In the genomic region with DNA sequence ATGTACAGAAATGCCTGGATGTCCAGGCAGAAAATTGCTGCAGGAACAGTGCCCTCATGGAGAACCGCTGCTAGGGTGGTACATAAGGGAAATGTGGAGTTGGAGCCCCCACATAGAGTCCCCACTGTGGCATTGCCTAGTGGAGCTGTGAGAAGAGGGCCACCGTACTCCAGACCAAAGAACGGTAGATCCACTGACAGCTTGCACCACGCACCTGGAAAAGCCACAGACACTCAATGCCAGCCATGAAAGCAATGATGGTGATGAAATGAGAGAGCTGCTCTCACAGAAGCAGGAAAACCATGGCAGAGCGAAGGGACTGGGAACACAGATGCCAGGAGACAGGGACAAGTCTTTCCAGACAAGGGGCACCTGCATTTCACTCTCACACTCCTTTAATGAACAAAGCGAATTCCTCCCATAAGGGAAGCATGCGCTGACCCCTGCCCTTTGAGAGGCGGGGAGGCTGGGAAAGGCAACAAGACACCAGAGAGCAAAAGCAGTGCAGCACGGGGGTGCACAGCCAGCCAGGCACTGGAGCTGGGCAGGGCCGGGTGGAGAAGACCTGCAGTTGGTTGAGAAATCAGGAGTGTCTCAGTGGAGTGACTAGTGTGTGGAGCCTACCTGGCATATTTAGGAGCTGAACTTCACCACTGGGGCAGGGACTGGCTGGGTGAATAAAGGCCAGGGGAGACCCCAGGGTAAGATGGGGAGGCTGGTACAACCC, we compare ENCODE assay signal across 24 cellular contexts.
DNase-seq lines count a peak whose midpoint lies in the region; ATAC-seq and TF ChIP-seq lines count a peak whose summit lies in the region.
"Had no signal": no experiment of that assay in that cellular context is flagged by ENCODE, and none has a peak within 500 bp of the region (broad histone marks: within the 10 kb centered on the region; RNA-seq: fewer than 3 reads in every experiment).

No MANE protein-coding gene starts in this region.

- intact Hi-C loops in MCF 10A (cut with micrococcal nuclease) (no loop called here), mammary epithelial cell (cut with micrococcal nuclease) (no loop called here), esophagus muscularis mucosa (cut with DNase I) (no loop called here), posterior vena cava (cut with DNase I) (no loop called here)

- H3K79me2 ChIP-seq in mammary epithelial cell (ENCODE audit: insufficient read depth, low read length): no peaks in the 10 kb centered on the region

- H3K36me3 ChIP-seq in mammary epithelial cell (ENCODE audit: insufficient read depth, low read length): no peaks in the 10 kb centered on the region
- no peaks in the 10 kb centered on the region for H3K36me3 ChIP-seq in esophagus muscularis mucosa
- H3K36me3 ChIP-seq: BLaER1 treated with 17β-estradiol and CSF1 and Interleukin-3, amounts not matched to agents 10 nM and 100 nM; MG63 had no signal

- H3K4me2 ChIP-seq in mammary epithelial cell (ENCODE audit: insufficient read depth, low read depth, low read length): no peak overlapping the region
- H3K4me2 ChIP-seq: BLaER1 treated with 17β-estradiol and CSF1 and Interleukin-3, amounts not matched to agents 10 nM and 100 nM; GM23338 had no signal

- no peak for ATAC-seq in HG02642 (IDR thresholded peaks at IDR 0.05; ENCODE audit: poor library complexity, unreplicated experiment)
- ATAC-seq: GM23338, PC-3 had no signal

- H3K27ac ChIP-seq in mammary epithelial cell (ENCODE audit: insufficient read depth, low read depth, low read length) (no peak overlapping the region), esophagus muscularis mucosa (replicated peaks in 1 of 4) (no peak overlapping the region)
- H3K27ac ChIP-seq: BLaER1 treated with 17β-estradiol and CSF1 and Interleukin-3, amounts not matched to agents 10 nM and 100 nM had no signal

- 58% methylated on average over 8 of the region's 10 CpGs for WGBS in mammary epithelial cell (ENCODE audit: low coverage, missing lambda C conversion rate)
- WGBS in esophagus muscularis mucosa: 85% methylated on average over 10 of the region's 10 CpGs

- dilution Hi-C loops in mammary epithelial cell (cut with HindIII; ENCODE audit: low sequenced_read_pairs): no loop called here

- DNase-seq in MCF 10A (ENCODE audit: unreplicated experiment) (no peak), mammary epithelial cell (no peak), esophagus muscularis mucosa (ENCODE audit: extremely low spot score) (peak; percentile 74), posterior vena cava (ENCODE audit: low spot score) (peak; percentile 49), NCI-H2107 treated with DMSO at 0.1 percent for 48 hours (lab: John Stamatoyannopoulos, UW; ENCODE audit: unreplicated experiment) (no peak)
- no peak for DNase-seq in activated CD4-positive, alpha-beta T cell treated with anti-CD3 and anti-CD28 coated beads for 48 hours
- DNase-seq: AML-193; CD4-positive, alpha-beta memory T cell; COR-L47; DMS79; EL; GF-D8; H9; KBM-7; MG63; NCI-H2029; NCI-H446 treated with DMSO at 0.1 percent for 48 hours; NCI-H526; NCI-H82; NK-92 treated with Interleukin-12 subunit alpha and Interleukin-12 subunit beta, amount 100 ng/mL, for 24 hours; PC-3 had no signal

- H3K27me3 Mint-ChIP-seq in MCF 10A (ENCODE audit: insufficient read depth, unreplicated experiment): peaks cover 1% of the 10 kb centered on the region

- no peak overlapping the region for H2AFZ ChIP-seq in mammary epithelial cell (ENCODE audit: low read depth, low read length)
- H2AFZ ChIP-seq: GM23338 had no signal

- peaks cover 25% of the 10 kb centered on the region for H3K4me1 Mint-ChIP-seq in MCF 10A (ENCODE audit: insufficient read depth, unreplicated experiment)
- H3K4me1 Mint-ChIP-seq: GM23338 had no signal

- TF ChIP-seq POLR2A in esophagus muscularis mucosa (IDR thresholded peaks at IDR 0.05; ENCODE audit: low read depth): no peak

- no peaks in the 10 kb centered on the region for H3K9me3 Mint-ChIP-seq in MCF 10A (ENCODE audit: unreplicated experiment)
- H3K9me3 Mint-ChIP-seq: GM23338 had no signal

- H3K27ac Mint-ChIP-seq in MCF 10A (ENCODE audit: low read depth, unreplicated experiment): peak overlapping the region; percentile 40
- H3K27ac Mint-ChIP-seq: GM23338 had no signal

- H3K4me1 ChIP-seq in mammary epithelial cell (ENCODE audit: insufficient read depth, low read length) (no peaks in the 10 kb centered on the region), esophagus muscularis mucosa (no peaks in the 10 kb centered on the region)
- H3K4me1 ChIP-seq: BLaER1 treated with 17β-estradiol and CSF1 and Interleukin-3, amounts not matched to agents 10 nM and 100 nM had no signal

- TF ChIP-seq EP300 in esophagus muscularis mucosa (IDR thresholded peaks at IDR 0.05): no peak

- H3K4me3 ChIP-seq in mammary epithelial cell (replicated peaks in 1 of 3; ENCODE audit: insufficient read depth in 1 of 3, low read depth in 2 of 3, low read length in 3 of 3): no peak overlapping the region
- no peak overlapping the region for H3K4me3 ChIP-seq in esophagus muscularis mucosa
- H3K4me3 ChIP-seq: BLaER1 treated with 17β-estradiol and CSF1 and Interleukin-3, amounts not matched to agents 10 nM and 100 nM; GM23338; MG63 had no signal

- TF ChIP-seq CTCF in MCF 10A (IDR thresholded peaks at IDR 0.05; ENCODE audit: unreplicated experiment) (no peak), mammary epithelial cell (conservative IDR thresholded peaks at IDR 0.05 in 1 of 2, IDR thresholded peaks at IDR 0.05 in 1 of 2; ENCODE audit: extremely low read depth in 1 of 2, insufficient read depth in 1 of 2, low read depth in 1 of 2, low read length in 2 of 2) (no peak), esophagus muscularis mucosa (IDR thresholded peaks at IDR 0.05) (no peak)

- CTCF ChIA-PET in MCF 10A (lab: Yijun Ruan, JAX) (no interaction called here), mammary epithelial cell (lab: Charles Lee; ENCODE audit: low non-redundant PET) (no interaction called here)

- H3K9me3 ChIP-seq in mammary epithelial cell (replicated peaks; ENCODE audit: insufficient read depth, low read length) (peaks cover 39% of the 10 kb centered on the region), esophagus muscularis mucosa (peaks cover 0 to 19% (median 14%) of the 10 kb centered on the region in 4 donors)
- H3K9me3 ChIP-seq: MG63 had no signal

- H3K27me3 ChIP-seq in mammary epithelial cell (ENCODE audit: insufficient read depth, low read length) (no peaks in the 10 kb centered on the region), esophagus muscularis mucosa (peaks cover 0 to 58% (median 0%) of the 10 kb centered on the region in 4 donors)
- H3K27me3 ChIP-seq: BLaER1 treated with 17β-estradiol and CSF1 and Interleukin-3, amounts not matched to agents 10 nM and 100 nM; MG63 had no signal

- H4K20me1 ChIP-seq in mammary epithelial cell (ENCODE audit: insufficient read depth, low read length): no peaks in the 10 kb centered on the region
- H4K20me1 ChIP-seq: BLaER1 treated with 17β-estradiol and CSF1 and Interleukin-3, amounts not matched to agents 10 nM and 100 nM had no signal

- H3K4me3 Mint-ChIP-seq in MCF 10A (ENCODE audit: unreplicated experiment): no peak overlapping the region
- H3K4me3 Mint-ChIP-seq: CD4-positive, alpha-beta memory T cell; GM23338; H9 had no signal

- H3K9ac ChIP-seq in mammary epithelial cell (ENCODE audit: insufficient read depth, low read length): no peak overlapping the region
- H3K9ac ChIP-seq: BLaER1 treated with 17β-estradiol and CSF1 and Interleukin-3, amounts not matched to agents 10 nM and 100 nM had no signal

- BruUV-seq in MCF 10A (replicated peaks; lab: Mats Ljungman, UMichigan) (no TSS peak), mammary epithelial cell (replicated peaks; lab: Mats Ljungman, UMichigan) (no TSS peak)

- H3K36me3 Mint-ChIP-seq in MCF 10A (ENCODE audit: insufficient read depth, unreplicated experiment): no peaks in the 10 kb centered on the region
- H3K36me3 Mint-ChIP-seq: CD4-positive, alpha-beta memory T cell had no signal

- in situ Hi-C loops in mammary epithelial cell (cut with MboI; ENCODE audit: low sequenced_read_pairs in 2 of 2): no loop called here

- POLR2A ChIA-PET in MCF 10A (lab: Yijun Ruan, JAX): no interaction called here

Comparison
In these comparisons a context has a peak if more than half of its experiments do, and no peak if none do; other contexts are left out.
1. DNase-seq: peak in esophagus muscularis mucosa (single experiment) and posterior vena cava (single experiment); none in MCF 10A (single experiment), mammary epithelial cell (single experiment), NCI-H2107 treated with DMSO at 0.1 percent for 48 hours (single experiment) and activated CD4-positive, alpha-beta T cell treated with anti-CD3 and anti-CD28 coated beads for 48 hours (single experiment).